1 cellular context compared by ENCODE assay signal in genomic region chrX:77930581-77930980, GRCh38.
TF ChIP-seq lines count a peak whose summit lies in the region.

No MANE protein-coding gene starts in this region.

TF ChIP-seq in GM12878, 131 proteins besides CTCF, POLR2A, EP300 and RAD21:
- TF ChIP-seq BCL3 (IDR thresholded peaks at IDR 0.05; ENCODE audit: borderline replicate concordance, insufficient read depth, low read depth, low read length, poor library complexity, severe bottlenecking) (no peak), FOXM1 (IDR thresholded peaks at IDR 0.05; ENCODE audit: low read depth, low read length) (no peak), EGR1 (IDR thresholded peaks at IDR 0.05; ENCODE audit: borderline replicate concordance in 1 of 2, low read depth in 2 of 2, low read length in 2 of 2) (no peak), BCL11A (IDR thresholded peaks at IDR 0.05; ENCODE audit: low read depth, low read length) (no peak), IRF3 (IDR thresholded peaks at IDR 0.05) (no peak), SIX5 (IDR thresholded peaks at IDR 0.05; ENCODE audit: low read depth, low read length, severe bottlenecking) (no peak), WRNIP1 (IDR thresholded peaks at IDR 0.05; ENCODE audit: borderline replicate concordance, low read depth, low read length) (no peak), MXI1 (IDR thresholded peaks at IDR 0.05; ENCODE audit: low read depth, low read length) (no peak), CHD2 (IDR thresholded peaks at IDR 0.05; ENCODE audit: borderline replicate concordance, low read depth, low read length) (no peak), BMI1 (IDR thresholded peaks at IDR 0.05; ENCODE audit: borderline replicate concordance) (no peak), SPI1 (IDR thresholded peaks at IDR 0.05; ENCODE audit: borderline replicate concordance, insufficient read depth, low read depth, low read length) (no peak), CBFB (IDR thresholded peaks at IDR 0.05; ENCODE audit: low read depth) (no peak), USF1 (IDR thresholded peaks at IDR 0.05; ENCODE audit: borderline replicate concordance, extremely low read length, insufficient read depth, low read depth, low read length) (no peak), BACH1 (IDR thresholded peaks at IDR 0.05; ENCODE audit: borderline replicate concordance) (no peak), SP1 (IDR thresholded peaks at IDR 0.05; ENCODE audit: low read depth, low read length) (no peak), IKZF2 (IDR thresholded peaks at IDR 0.05) (no peak), ETV6 (conservative IDR thresholded peaks at IDR 0.05 in 1 of 2, IDR thresholded peaks at IDR 0.05 in 1 of 2; ENCODE audit: borderline replicate concordance in 1 of 2, low read depth in 1 of 2) (no peak), YBX1 (IDR thresholded peaks at IDR 0.05) (no peak), TBL1XR1 (IDR thresholded peaks at IDR 0.05; ENCODE audit: low read depth, low read length) (no peak), SRF (IDR thresholded peaks at IDR 0.05; ENCODE audit: low read depth in 2 of 2, low read length in 2 of 2) (no peak)
